Comparison of ENCODE assay signal across 9 cellular contexts in genomic region chr4:183840311-183840710, GRCh38.
A peak's percentile ranks its signal among the peaks of the same experiment; 100 is the strongest.
DNase-seq lines count a peak whose midpoint lies in the region; ATAC-seq and TF ChIP-seq lines count a peak whose summit lies in the region.
"Had no signal": no experiment of that assay in that cellular context is flagged by ENCODE, and none has a peak within 500 bp of the region (broad histone marks: within the 10 kb centered on the region; RNA-seq: fewer than 3 reads in every experiment).

No MANE protein-coding gene starts in this region.

- H3K27me3 Mint-ChIP-seq in CD8-positive, alpha-beta T cell (ENCODE audit: low read depth): peaks cover 27% of the 10 kb centered on the region
- H3K27me3 Mint-ChIP-seq in activated naive CD8-positive, alpha-beta T cell treated with anti-CD3 and anti-CD28 coated beads, Interleukin-2, amount 10 ng/mL, durations not matched to agents 7 days and 5 days: peaks cover 10% of the 10 kb centered on the region

- H3K27me3 ChIP-seq in CD8-positive, alpha-beta T cell (ENCODE audit: insufficient read depth, low read length): no peaks in the 10 kb centered on the region
- H3K27me3 ChIP-seq in heart right ventricle: no peaks in the 10 kb centered on the region

- POLR2A ChIA-PET in CD8-positive, alpha-beta T cell (lab: Charles Lee): no interaction called here
- POLR2A ChIA-PET in activated naive CD8-positive, alpha-beta T cell treated with anti-CD3 and anti-CD28 coated beads, Interleukin-2, amount 10 ng/mL, durations not matched to agents 7 days and 5 days (lab: Charles Lee): no interaction called here

- no peaks in the 10 kb centered on the region for H3K36me3 ChIP-seq in CD8-positive, alpha-beta T cell (ENCODE audit: insufficient read depth, low read length)
- H3K36me3 ChIP-seq in heart right ventricle: no peaks in the 10 kb centered on the region

- no peaks in the 10 kb centered on the region for H3K4me1 Mint-ChIP-seq in CD8-positive, alpha-beta T cell (ENCODE audit: low read depth)
- no peaks in the 10 kb centered on the region for H3K4me1 Mint-ChIP-seq in activated naive CD8-positive, alpha-beta T cell treated with anti-CD3 and anti-CD28 coated beads, Interleukin-2, amount 10 ng/mL, durations not matched to agents 7 days and 5 days

- intact Hi-C loops in CD8-positive, alpha-beta T cell (cut with DNase I, micrococcal nuclease): loop anchor here (1.0 to 5.0 kb wide), 6 partner anchors 260 to 1254 kb away; no protein-coding TSS in a partner anchor
- intact Hi-C loops in heart right ventricle (cut with DNase I): loop anchor here in 9 of 10 donors (1.0 to 10.0 kb wide), 17 partner anchors 37 to 414 kb away; partner anchors contain the start of gene STOX2 (in 4 of the 9)

- 8 to 9% methylated on average over 5 of the region's 5 CpGs for WGBS in heart right ventricle, 2 donors

- no peaks in the 10 kb centered on the region for H3K9me3 ChIP-seq in CD8-positive, alpha-beta T cell (ENCODE audit: low read length)
- H3K9me3 ChIP-seq in heart right ventricle: no peaks in the 10 kb centered on the region

- no peaks in the 10 kb centered on the region for H3K9me3 Mint-ChIP-seq in CD8-positive, alpha-beta T cell
- H3K9me3 Mint-ChIP-seq in activated naive CD8-positive, alpha-beta T cell treated with anti-CD3 and anti-CD28 coated beads, Interleukin-2, amount 10 ng/mL, durations not matched to agents 7 days and 5 days: no peaks in the 10 kb centered on the region
- H3K9me3 Mint-ChIP-seq: T-helper 1 cell treated with Interleukin-12 subunit alpha and Interleukin-12 subunit beta and Interleukin-4 antibody, amounts not matched to agents 30 μg/mL and 1 μg/mL, for 36 hours had no signal

- no peak overlapping the region for H3K27ac ChIP-seq in CD8-positive, alpha-beta T cell (ENCODE audit: low read depth, low read length)
- H3K27ac ChIP-seq in heart right ventricle: no peak overlapping the region

- no peak overlapping the region for H3K27ac Mint-ChIP-seq in CD8-positive, alpha-beta T cell
- H3K27ac Mint-ChIP-seq in activated naive CD8-positive, alpha-beta T cell treated with anti-CD3 and anti-CD28 coated beads, Interleukin-2, amount 10 ng/mL, durations not matched to agents 7 days and 5 days: no peak overlapping the region
- H3K27ac Mint-ChIP-seq: T-helper 1 cell treated with Interleukin-12 subunit alpha and Interleukin-12 subunit beta and Interleukin-4 antibody, amounts not matched to agents 30 μg/mL and 1 μg/mL, for 36 hours had no signal

- H3K36me3 Mint-ChIP-seq in CD8-positive, alpha-beta T cell: no peaks in the 10 kb centered on the region
- no peaks in the 10 kb centered on the region for H3K36me3 Mint-ChIP-seq in activated naive CD8-positive, alpha-beta T cell treated with anti-CD3 and anti-CD28 coated beads, Interleukin-2, amount 10 ng/mL, durations not matched to agents 7 days and 5 days

- CTCF ChIA-PET in CD8-positive, alpha-beta T cell (lab: Charles Lee): interaction anchor here (1.2 to 1.8 kb wide), 6 partner anchors 9 to 411 kb away, joined by 4 to 6 read pairs (median 5); no protein-coding TSS in a partner anchor

- no peak overlapping the region for H3K4me3 ChIP-seq in CD8-positive, alpha-beta T cell (ENCODE audit: low read depth, low read length)
- H3K4me3 ChIP-seq in heart right ventricle: no peak overlapping the region

- peak; percentile 12 to 71 (median 61) for DNase-seq in CD8-positive, alpha-beta T cell
- DNase-seq in LoVo (ENCODE audit: low spot score): peak; percentile 51
- DNase-seq in SKM-1 treated with dmso at 0.1 percent for 144 hours (lab: John Stamatoyannopoulos, UW; ENCODE audit: unreplicated experiment): peak; percentile 70
- DNase-seq in activated naive CD8-positive, alpha-beta T cell treated with anti-CD3 and anti-CD28 coated beads, Interleukin-2, amount 10 ng/mL, durations not matched to agents 7 days and 5 days: peak; percentile 60
- DNase-seq in heart right ventricle: peak; percentile 76 to 84
- DNase-seq in putamen (ENCODE audit: low spot score): peak; percentile 81

- no peak for ATAC-seq in CD8-positive, alpha-beta T cell
- ATAC-seq in GM19395 (IDR thresholded peaks at IDR 0.05; ENCODE audit: unreplicated experiment) (peak; percentile 80), heart right ventricle (peak; percentile 59 to 90 (median 79)), HG02840 (IDR thresholded peaks at IDR 0.05; ENCODE audit: low FRiP score, unreplicated experiment) (no peak)
- ATAC-seq in activated naive CD8-positive, alpha-beta T cell treated with anti-CD3 and anti-CD28 coated beads, Interleukin-2, amount 10 ng/mL, durations not matched to agents 7 days and 5 days (ENCODE audit: low read depth): peak; percentile 39

- H3K4me3 Mint-ChIP-seq in CD8-positive, alpha-beta T cell: no peak overlapping the region
- no peak overlapping the region for H3K4me3 Mint-ChIP-seq in activated naive CD8-positive, alpha-beta T cell treated with anti-CD3 and anti-CD28 coated beads, Interleukin-2, amount 10 ng/mL, durations not matched to agents 7 days and 5 days
- H3K4me3 Mint-ChIP-seq: T-helper 1 cell treated with Interleukin-12 subunit alpha and Interleukin-12 subunit beta and Interleukin-4 antibody, amounts not matched to agents 30 μg/mL and 1 μg/mL, for 36 hours had no signal

- peak; percentile 73 for TF ChIP-seq CTCF in CD8-positive, alpha-beta T cell (IDR thresholded peaks at IDR 0.05)
- TF ChIP-seq CTCF in heart right ventricle (IDR thresholded peaks at IDR 0.05): peak; percentile 74 to 96 (median 90)

- H3K4me1 ChIP-seq in CD8-positive, alpha-beta T cell (ENCODE audit: insufficient read depth, low read length): no peaks in the 10 kb centered on the region
- H3K4me1 ChIP-seq in heart right ventricle: peaks cover 0 to 15% (median 7%) of the 10 kb centered on the region in 9 donors

Comparison
In these comparisons a context has a peak if more than half of its experiments do, and no peak if none do; other contexts are left out.
1. ATAC-seq: peak in GM19395 (single experiment), activated naive CD8-positive, alpha-beta T cell treated with anti-CD3 and anti-CD28 coated beads, Interleukin-2, amount 10 ng/mL, durations not matched to agents 7 days and 5 days (single experiment) and heart right ventricle (8 of 8); none in CD8-positive, alpha-beta T cell (single experiment) and HG02840 (single experiment).
2. Peak in every context shown above with its lines, with median percentiles within 50 percentile points of each other: DNase-seq.